ENCODE assay signal across 9 cellular contexts in genomic region chr9:20242767-20243166, GRCh38.
A peak's percentile ranks its signal among the peaks of the same experiment; 100 is the strongest.
DNase-seq lines count a peak whose midpoint lies in the region; ATAC-seq and TF ChIP-seq lines count a peak whose summit lies in the region.
"Had no signal": no experiment of that assay in that cellular context is flagged by ENCODE, and none has a peak within 500 bp of the region (broad histone marks: within the 10 kb centered on the region; RNA-seq: fewer than 3 reads in every experiment).

No MANE protein-coding gene starts in this region.

- peak overlapping the region; percentile 59 to 62 for H3K4me3 Mint-ChIP-seq in stimulated activated naive CD8-positive, alpha-beta T cell treated with anti-CD3 and anti-CD28 coated beads, Interleukin-15, amount 100 ng/mL, for 72 hours

- no peak for TF ChIP-seq POLR2A in transverse colon (IDR thresholded peaks at IDR 0.05)

- intact Hi-C loops in transverse colon (cut with DNase I; ENCODE audit: low total_unique reads), result no loop called here

- WGBS in transverse colon (ENCODE audit: low coverage in 1 of 2), 2 donors, result 44 to 66% methylated on average over 5 of the region's 5 CpGs

- no peak overlapping the region for H3K27ac Mint-ChIP-seq in stimulated activated naive CD8-positive, alpha-beta T cell treated with anti-CD3 and anti-CD28 coated beads, Interleukin-15, amount 100 ng/mL, for 72 hours

- TF ChIP-seq EP300 in transverse colon (IDR thresholded peaks at IDR 0.05; ENCODE audit: low read depth), result no peak

- H3K4me1 Mint-ChIP-seq in stimulated activated naive CD8-positive, alpha-beta T cell treated with anti-CD3 and anti-CD28 coated beads, Interleukin-15, amount 100 ng/mL, for 72 hours, result peaks cover 73% of the 10 kb centered on the region

- H3K4me1 ChIP-seq in transverse colon, result peaks cover 0 to 5% (median 0%) of the 10 kb centered on the region in 4 donors

- peaks cover 0 to 7% of the 10 kb centered on the region in 2 donors for H3K9me3 Mint-ChIP-seq in stimulated activated naive CD8-positive, alpha-beta T cell treated with anti-CD3 and anti-CD28 coated beads, Interleukin-15, amount 100 ng/mL, for 72 hours

- H3K4me3 ChIP-seq in transverse colon (no peak overlapping the region), MG63 (no peak overlapping the region)

- no peaks in the 10 kb centered on the region for H3K36me3 ChIP-seq in transverse colon
- H3K36me3 ChIP-seq in MG63, result no peaks in the 10 kb centered on the region

- no peaks in the 10 kb centered on the region for H3K27me3 ChIP-seq in transverse colon
- H3K27me3 ChIP-seq in MG63, result peaks cover 6% of the 10 kb centered on the region

- no peak for TF ChIP-seq CTCF in transverse colon (IDR thresholded peaks at IDR 0.05)

- peak; percentile 91 for ATAC-seq in HG03108 (IDR thresholded peaks at IDR 0.05; ENCODE audit: unreplicated experiment)
- ATAC-seq in stimulated activated naive CD8-positive, alpha-beta T cell treated with anti-CD3 and anti-CD28 coated beads, Interleukin-15, amount 100 ng/mL, for 72 hours, result peak; percentile 91

- peak; percentile 5 for DNase-seq in activated T-cell treated with anti-CD3 and anti-CD28 coated beads for 4 hours
- DNase-seq in activated T-cell treated with anti-CD3 and anti-CD28 coated beads, Interleukin-2, amount 50 U/mL, for 1 hour, result no peak
- peak; percentile 19 for DNase-seq in activated T-cell treated with anti-CD3 and anti-CD28 coated beads for 48 hours (ENCODE audit: low read depth)
- peak; percentile 54 to 66 for DNase-seq in stimulated activated naive CD8-positive, alpha-beta T cell treated with anti-CD3 and anti-CD28 coated beads, Interleukin-15, amount 100 ng/mL, for 72 hours
- no peak for DNase-seq in NCI-H187 treated with DMSO at 0.1 percent for 48 hours (lab: John Stamatoyannopoulos, UW)
- DNase-seq in transverse colon, result no peak
- DNase-seq in MG63, result no peak

- no peaks in the 10 kb centered on the region for H3K9me3 ChIP-seq in transverse colon
- no peaks in the 10 kb centered on the region for H3K9me3 ChIP-seq in MG63

- no peak overlapping the region for H3K27ac ChIP-seq in transverse colon
- H3K27ac ChIP-seq: C4-2B had no signal

- in situ Hi-C loops in transverse colon (cut with MboI; ENCODE audit: low pct_ligation_motif_present in 1 of 4, low pct_unique_long_range_greater_than_20kb in 1 of 4, low sequenced_read_pairs in 3 of 4), result no loop called here

- H3K27me3 Mint-ChIP-seq in stimulated activated naive CD8-positive, alpha-beta T cell treated with anti-CD3 and anti-CD28 coated beads, Interleukin-15, amount 100 ng/mL, for 72 hours, result no peaks in the 10 kb centered on the region

Comparison
In these comparisons a context has a peak if more than half of its experiments do, and no peak if none do; other contexts are left out.
1. DNase-seq: peak in activated T-cell treated with anti-CD3 and anti-CD28 coated beads for 4 hours (single experiment), activated T-cell treated with anti-CD3 and anti-CD28 coated beads for 48 hours (single experiment) and stimulated activated naive CD8-positive, alpha-beta T cell treated with anti-CD3 and anti-CD28 coated beads, Interleukin-15, amount 100 ng/mL, for 72 hours (2 of 2); none in activated T-cell treated with anti-CD3 and anti-CD28 coated beads, Interleukin-2, amount 50 U/mL, for 1 hour (single experiment), NCI-H187 treated with DMSO at 0.1 percent for 48 hours (single experiment), transverse colon (single experiment) and MG63 (single experiment).